9 cellular contexts compared by ENCODE assay signal in genomic region chr17:21375757-21376584, GRCh38. TPM values are rescaled to one million over a fixed set of nuclear protein-coding genes. Genes with fewer than 3 reads are reported as not detected.
DNase-seq lines count a peak whose midpoint lies in the region; ATAC-seq and TF ChIP-seq lines count a peak whose summit lies in the region.
"Had no signal": no experiment of that assay in that cellular context is flagged by ENCODE, and none has a peak within 500 bp of the region (broad histone marks: within the 10 kb centered on the region; RNA-seq: fewer than 3 reads in every experiment).

Gene KCNJ12 (plus strand): TSS chr17:21376357. CDS start chr17:21415343, 38,986 bp downstream.

- H3K27me3 Mint-ChIP-seq in MCF 10A (ENCODE audit: insufficient read depth, unreplicated experiment): no peaks in the 10 kb centered on the region
- peaks cover 23% of the 10 kb centered on the region for H3K27me3 Mint-ChIP-seq in memory B cell

- intact Hi-C loops in breast epithelium (cut with DNase I; ENCODE audit: low total_unique reads): no loop called here
- intact Hi-C loops in MCF 10A (cut with micrococcal nuclease): no loop called here

- ATAC-seq in memory B cell (ENCODE audit: low read depth) (peak; percentile 37), upper lobe of left lung (ENCODE audit: low FRiP score in 2 of 2) (peak in 1 of 2 donors; percentile 72), HG02610 (IDR thresholded peaks at IDR 0.05; ENCODE audit: unreplicated experiment) (no peak), GM21423 (IDR thresholded peaks at IDR 0.05; ENCODE audit: unreplicated experiment) (no peak)

- H3K36me3 Mint-ChIP-seq in MCF 10A (ENCODE audit: insufficient read depth, unreplicated experiment) (no peaks in the 10 kb centered on the region), memory B cell (no peaks in the 10 kb centered on the region)

- H3K27ac ChIP-seq in breast epithelium: peak within 1 kb of the TSS in 1 of 2 donors; percentile 48
- peak within 1 kb of the TSS in 1 of 4 donors; percentile 46 for H3K27ac ChIP-seq in upper lobe of left lung

- H3K27me3 ChIP-seq in breast epithelium (peaks cover 0 to 45% of the 10 kb centered on the region in 2 donors), upper lobe of left lung (peaks cover 0 to 25% (median 11%) of the 10 kb centered on the region in 4 donors)

- CTCF ChIA-PET in MCF 10A (lab: Yijun Ruan, JAX): interaction anchor here (1.1 kb wide), 1 partner anchor 10 kb away, joined by 3 read pairs; no protein-coding TSS in a partner anchor

- no peak within 1 kb of the TSS for H3K4me3 Mint-ChIP-seq in MCF 10A (ENCODE audit: unreplicated experiment)
- peak within 1 kb of the TSS; percentile 66 for H3K4me3 Mint-ChIP-seq in memory B cell

- H3K36me3 ChIP-seq in breast epithelium (no peaks in the 10 kb centered on the region), upper lobe of left lung (no peaks in the 10 kb centered on the region)

- no peak for DNase-seq in breast epithelium (ENCODE audit: low spot score in 2 of 2)
- DNase-seq in MCF 10A (ENCODE audit: unreplicated experiment): no peak
- DNase-seq in dermis blood vessel endothelial cell: peak; percentile 10
- no peak for DNase-seq in memory B cell (ENCODE audit: low spot score in 2 of 2)
- DNase-seq in upper lobe of left lung: peak in 1 of 2 donors; percentile 89
- no peak for DNase-seq in SIG-M5 (lab: John Stamatoyannopoulos, UW)

- TF ChIP-seq EP300 in upper lobe of left lung (IDR thresholded peaks at IDR 0.05): no peak

- H3K4me1 ChIP-seq in breast epithelium (peaks cover 6 to 11% of the 10 kb centered on the region in 2 donors), upper lobe of left lung (peaks cover 15 to 29% (median 23%) of the 10 kb centered on the region in 4 donors)

- TF ChIP-seq POLR2A in breast epithelium (IDR thresholded peaks at IDR 0.05) (no peak), upper lobe of left lung (IDR thresholded peaks at IDR 0.05) (no peak)

- H3K9me3 ChIP-seq in breast epithelium (no peaks in the 10 kb centered on the region), upper lobe of left lung (no peaks in the 10 kb centered on the region)

- H3K4me3 ChIP-seq in breast epithelium: peak within 1 kb of the TSS; percentile 48 to 72 (median 49)
- peak within 1 kb of the TSS; percentile 20 to 54 (median 48) for H3K4me3 ChIP-seq in upper lobe of left lung

- TF ChIP-seq CTCF in breast epithelium (IDR thresholded peaks at IDR 0.05) (no peak), MCF 10A (IDR thresholded peaks at IDR 0.05; ENCODE audit: unreplicated experiment) (no peak), upper lobe of left lung (IDR thresholded peaks at IDR 0.05) (no peak)

- H3K9me3 Mint-ChIP-seq in MCF 10A (ENCODE audit: unreplicated experiment): no peaks in the 10 kb centered on the region
- no peaks in the 10 kb centered on the region for H3K9me3 Mint-ChIP-seq in memory B cell

- 13 to 22% methylated on average over 11 to 53 of the region's 69 CpGs for WGBS in upper lobe of left lung, 2 donors

- BruUV-seq in MCF 10A (replicated peaks; lab: Mats Ljungman, UMichigan): no TSS peak

- POLR2A ChIA-PET in MCF 10A (lab: Yijun Ruan, JAX): no interaction called here

- H3K27ac Mint-ChIP-seq in MCF 10A (ENCODE audit: low read depth, unreplicated experiment) (no peak within 1 kb of the TSS), memory B cell (no peak within 1 kb of the TSS)

- no peaks in the 10 kb centered on the region for H3K4me1 Mint-ChIP-seq in MCF 10A (ENCODE audit: insufficient read depth, unreplicated experiment)
- H3K4me1 Mint-ChIP-seq in memory B cell: peaks cover 10% of the 10 kb centered on the region

RNA-seq across cellular contexts. Expression of gene KCNJ12, which starts in this region (rescaled TPM):
- total RNA-seq in breast epithelium (1 to 10 TPM in 1 of 3 donors, under 1 TPM in 2; 0.73 to 1.4 (median 0.98) TPM), MCF 10A (2022) (0.05 TPM in 1 of 2 replicates, not detected in the other), dermis blood vessel endothelial cell (0.14 and 0.51 TPM in 2 replicates), upper lobe of left lung (1 to 10 TPM; 1.2 to 3.8 (median 2.0) TPM)
- total RNA-seq: activated CD8-positive, alpha-beta memory T cell treated with anti-CD3 and anti-CD28 coated beads for 36 hours had no signal

Comparison
In these comparisons a context has a peak if more than half of its experiments do, and no peak if none do; other contexts are left out.
1. Peak in DNase-seq in dermis blood vessel endothelial cell; RNA of the gene not detected or under 1 TPM.